In genomic region chr15:62730825-62731224, GRCh38 we compare ENCODE assay signal across 25 cellular contexts.
"Had no signal": no experiment of that assay in that cellular context is flagged by ENCODE, and none has a peak within 500 bp of the region (broad histone marks: within the 10 kb centered on the region; RNA-seq: fewer than 3 reads in every experiment).

No MANE protein-coding gene starts in this region.

- H3K4me3 Mint-ChIP-seq: dendritic cell treated with granulocyte-macrophage colony-stimulating factor and Interleukin-4, amounts not matched to agents 40 ng/mL and 50 ng/mL, for 4 days; effector memory CD8-positive, alpha-beta T cell; endodermal cell had no signal

- H3K9me3 ChIP-seq: colonic mucosa, esophagus muscularis mucosa, gastrocnemius medialis, gastroesophageal sphincter had no signal

- H3K27me3 Mint-ChIP-seq: dendritic cell treated with granulocyte-macrophage colony-stimulating factor and Interleukin-4, amounts not matched to agents 40 ng/mL and 50 ng/mL, for 4 days had no signal

- DNase-seq: colonic mucosa; cortex of kidney; dermis blood vessel endothelial cell; dorsolateral prefrontal cortex; effector CD4-positive, alpha-beta T cell; effector CD8-positive, alpha-beta T cell; effector memory CD4-positive, alpha-beta T cell; effector memory CD8-positive, alpha-beta T cell; endodermal cell; erythroblast; esophagus squamous epithelium; foreskin fibroblast; foreskin keratinocyte; foreskin melanocyte; gastrocnemius medialis; glutamatergic neuron; head of caudate nucleus; heart left ventricle; heart right ventricle had no signal

- H3K36me3 ChIP-seq: colonic mucosa, esophagus squamous epithelium had no signal

- H3K27ac ChIP-seq: colonic mucosa, coronary artery, dorsolateral prefrontal cortex, epithelial cell of prostate, esophagus muscularis mucosa, esophagus squamous epithelium, foreskin keratinocyte, gastrocnemius medialis, gastroesophageal sphincter, heart left ventricle, heart right ventricle had no signal

- ATAC-seq: effector memory CD8-positive, alpha-beta T cell; esophagus mucosa; foreskin keratinocyte; gastrocnemius medialis; gastroesophageal sphincter; heart left ventricle; heart right ventricle had no signal

- H3K4me3 ChIP-seq: colonic mucosa, coronary artery, dorsolateral prefrontal cortex, esophagus muscularis mucosa, esophagus squamous epithelium, gastrocnemius medialis, gastroesophageal sphincter, heart left ventricle, heart right ventricle had no signal

- H3K4me1 ChIP-seq: colonic mucosa, esophagus muscularis mucosa, esophagus squamous epithelium, foreskin keratinocyte, gastrocnemius medialis, gastroesophageal sphincter, heart left ventricle, heart right ventricle had no signal

- H3K27ac Mint-ChIP-seq: dendritic cell treated with granulocyte-macrophage colony-stimulating factor and Interleukin-4, amounts not matched to agents 40 ng/mL and 50 ng/mL, for 4 days; effector memory CD8-positive, alpha-beta T cell; endodermal cell had no signal

- H3K27me3 ChIP-seq: colonic mucosa, dorsolateral prefrontal cortex, esophagus muscularis mucosa, esophagus squamous epithelium, foreskin keratinocyte, gastrocnemius medialis, gastroesophageal sphincter, heart left ventricle, heart right ventricle had no signal
